Comparison of ENCODE assay signal across 25 cellular contexts in genomic region chr7:73858807-73859206, GRCh38. TPM values are rescaled to one million over a fixed set of nuclear protein-coding genes. Genes with fewer than 3 reads are reported as not detected.
A peak's percentile ranks its signal among the peaks of the same experiment; 100 is the strongest.
DNase-seq lines count a peak whose midpoint lies in the region; ATAC-seq, FAIRE-seq and TF ChIP-seq lines count a peak whose summit lies in the region.
"Had no signal": no experiment of that assay in that cellular context is flagged by ENCODE, and none has a peak within 500 bp of the region (broad histone marks: within the 10 kb centered on the region; RNA-seq: fewer than 3 reads in every experiment).

No MANE protein-coding gene starts in this region.

- H3K9ac ChIP-seq in GM23248: no peak overlapping the region
- no peak overlapping the region for H3K9ac ChIP-seq in K562 (ENCODE audit: insufficient read depth in 1 of 2, low read depth in 2 of 2, low read length in 2 of 2)

- BruUV-seq in K562 (replicated peaks; lab: Mats Ljungman, UMichigan): no TSS peak

- no peaks in the 10 kb centered on the region for H3K9me3 ChIP-seq in GM23248 (ENCODE audit: low read depth)
- H3K9me3 ChIP-seq in K562 (replicated peaks; ENCODE audit: control insufficient read depth, insufficient read depth, low read depth, low read length): no peaks in the 10 kb centered on the region
- H3K9me3 ChIP-seq: MG63 had no signal

- H3K9me2 ChIP-seq in GM23248 (ENCODE audit: insufficient read depth): no peaks in the 10 kb centered on the region

- H4K20me1 ChIP-seq in GM23248 (ENCODE audit: insufficient read depth) (no peaks in the 10 kb centered on the region), K562 (replicated peaks; ENCODE audit: control insufficient read depth, insufficient read depth, low read length) (peaks cover 8% of the 10 kb centered on the region; the same call in 1 of the 2 replicates)

- peaks cover 3% of the 10 kb centered on the region for H3K9me1 ChIP-seq in K562 (ENCODE audit: control insufficient read depth, insufficient read depth, low read length)

- H3K4me3 ChIP-seq in GM23248 (no peak overlapping the region), K562 (no peak overlapping the region)
- H3K4me3 ChIP-seq: GM23338, MG63 had no signal

- intact Hi-C loops in K562 (cut with micrococcal nuclease): no loop called here

- no peak for TF ChIP-seq RAD21 in K562 (CRISPR knock-in tag; conservative IDR thresholded peaks at IDR 0.05 in 1 of 2, IDR thresholded peaks at IDR 0.05 in 1 of 2)

- H3K27ac ChIP-seq in GM23248: no peak overlapping the region
- H3K27ac ChIP-seq in K562 (ENCODE audit: extremely low read depth, low read depth, low read length): no peak overlapping the region
- H3K27ac ChIP-seq: RWPE1 had no signal

- H3F3A ChIP-seq in GM23248 (ENCODE audit: insufficient read depth): no peaks in the 10 kb centered on the region

- TF ChIP-seq POLR2A in K562 (conservative IDR thresholded peaks at IDR 0.05): no peak

- no peak for ATAC-seq in K562
- ATAC-seq in stimulated activated naive CD8-positive, alpha-beta T cell treated with anti-CD3 and anti-CD28 coated beads, Interleukin-15, Interleukin-2, amounts not matched to agents 100 U/mL and 50 U/mL, for 24 hours: no peak
- ATAC-seq: GM23338, SK-N-SH treated with all-trans-retinoic acid at 6 μM for 48 hours had no signal

- TF ChIP-seq EP300 in K562 (IDR thresholded peaks at IDR 0.05; ENCODE audit: low read length): no peak

- in situ Hi-C loops in GM23248 (cut with MboI): loop anchor here (25.0 kb wide), 2 partner anchors 247 to 528 kb away; partner anchors contain the start of gene MLXIPL
- in situ Hi-C loops in K562 (cut with MboI): loop anchor here (5.0 kb wide), 1 partner anchor 117 kb away; no protein-coding TSS in a partner anchor

- POLR2A ChIA-PET in K562 (lab: Yijun Ruan, JAX): no interaction called here

- H3K4me1 ChIP-seq in GM23248 (ENCODE audit: insufficient read depth) (no peaks in the 10 kb centered on the region), K562 (replicated peaks in 1 of 2; ENCODE audit: control insufficient read depth in 2 of 2, insufficient read depth in 2 of 2, low read length in 2 of 2) (peaks cover 3 to 7% of the 10 kb centered on the region in 2 experiments; a peak in 3 of 5 replicates)

- peak; percentile 34 for DNase-seq in NOMO-1 treated with DMSO at 0.1 percent for 48 hours (lab: John Stamatoyannopoulos, UW; ENCODE audit: unreplicated experiment)
- no peak for DNase-seq in NOMO-1 treated with dmso at 0.1 percent for 144 hours (lab: John Stamatoyannopoulos, UW; ENCODE audit: unreplicated experiment)
- DNase-seq in GM23248: peak; percentile 36
- DNase-seq in NAMALWA (ENCODE audit: low spot score): peak; percentile 41
- no peak for DNase-seq in K562 (ENCODE audit: extremely low read depth in 1 of 4, low spot score in 3 of 4)
- DNase-seq in retina: no peak
- DNase-seq in middle frontal gyrus (ENCODE audit: extremely low spot score, low spot score): no peak
- no peak for DNase-seq in stimulated activated naive CD8-positive, alpha-beta T cell treated with anti-CD3 and anti-CD28 coated beads, Interleukin-15, Interleukin-2, amounts not matched to agents 100 U/mL and 50 U/mL, for 24 hours
- DNase-seq: 8988T; DMS 273 treated with DMSO at 0.1 percent for 48 hours; GF-D8; KG1; MG63; NCI-H1105; NCI-H1694; NCI-H2081 treated with DMSO at 0.1 percent for 48 hours; NCI-H510A; NCI-H748 treated with DMSO at 0.1 percent for 48 hours; NK-92 treated with Interleukin-12 subunit alpha and Interleukin-12 subunit beta, amount 100 ng/mL, for 24 hours; SIG-M5 had no signal

- no peaks in the 10 kb centered on the region for H3K79me2 ChIP-seq in GM23248 (ENCODE audit: insufficient read depth)
- no peaks in the 10 kb centered on the region for H3K79me2 ChIP-seq in K562 (ENCODE audit: control insufficient read depth, insufficient read depth, low read length)

- no peaks in the 10 kb centered on the region for H3K27me3 ChIP-seq in GM23248 (replicated peaks; ENCODE audit: insufficient read depth)
- H3K27me3 ChIP-seq in K562 (ENCODE audit: control insufficient read depth in 2 of 2, insufficient read depth in 2 of 2, low read length in 2 of 2): peaks cover 14 to 49% of the 10 kb centered on the region in 2 experiments; a peak in 4 of 5 replicates
- H3K27me3 ChIP-seq: MG63 had no signal

- CTCF ChIA-PET in K562 (lab: Yijun Ruan, JAX; ENCODE audit: low intra/inter-chr PET ratio): no interaction called here

- H3K4me2 ChIP-seq in GM23248 (ENCODE audit: unreplicated experiment): no peak overlapping the region
- no peak overlapping the region for H3K4me2 ChIP-seq in K562 (ENCODE audit: insufficient read depth, low read length)
- H3K4me2 ChIP-seq: GM23338 had no signal

- no peak for TF ChIP-seq CTCF in K562 (IDR thresholded peaks at IDR 0.05 in 2 of 3, conservative IDR thresholded peaks at IDR 0.05 in 1 of 3; ENCODE audit: insufficient read depth in 2 of 3, low read depth in 1 of 3, low read length in 3 of 3)

- H2AFZ ChIP-seq in GM23248 (no peak overlapping the region), K562 (ENCODE audit: low read depth, low read length) (no peak overlapping the region)
- H2AFZ ChIP-seq: GM23338 had no signal

- H3K36me3 ChIP-seq in GM23248 (ENCODE audit: low read depth): no peaks in the 10 kb centered on the region
- no peaks in the 10 kb centered on the region for H3K36me3 ChIP-seq in K562 (ENCODE audit: control insufficient read depth, insufficient read depth, low read length)
- H3K36me3 ChIP-seq: MG63 had no signal

- WGBS in GM23248 (ENCODE audit: low coverage in 1 of 2, low lambda C conversion rate in 2 of 2, missing lambda C conversion rate in 2 of 2), 2 experiments: 32 to 35% methylated on average over 2 of the region's 2 CpGs
- WGBS in K562 (ENCODE audit: insufficient coverage, low coverage, missing lambda C conversion rate): 0% methylated on average over 2 of the region's 2 CpGs

- peak; percentile 65 for FAIRE-seq in K562 (lab: Jason Lieb, UNC)

RNA-seq across cellular contexts. Expression of gene TMEM270, which starts 2.2 kb away (rescaled TPM):
- not detected in 2 replicates for total RNA-seq in GM23248 (2014; rRNA removed; shearing (Covaris generic))
- polyA plus RNA-seq in GM23248 (2016; fragmentation: Nextera tagmentation; extraction: Ambion mirVana): not detected in 2 replicates
- not detected in 2 replicates for total RNA-seq in K562 (2011; cell fraction: chromatin; rRNA removed; ENCODE audit: low replicate concordance)
- total RNA-seq in K562 (2011; cell fraction: nucleolus; rRNA removed): not detected in 2 replicates
- not detected in 2 replicates for total RNA-seq in K562 (2011; cell fraction: nucleoplasm; rRNA removed)
- total RNA-seq in K562 (2014; rRNA removed): not detected in 2 replicates
- total RNA-seq in K562 (2014; rRNA removed; fragmentation: Illumina TruSeq; extraction: Trizol): not detected in 2 replicates
- not detected in 2 replicates for total RNA-seq in K562 (2015; rRNA removed; fragmentation: Illumina TruSeq; extraction: Trizol)
- total RNA-seq in K562 (2021): not detected in 2 replicates
- not detected in 2 replicates for polyA plus RNA-seq in K562 (2011; rRNA removed)
- not detected in 2 replicates for polyA plus RNA-seq in K562 (2011; cell fraction: cytosol; rRNA removed)
- not detected in 2 replicates for polyA plus RNA-seq in K562 (2011; cell fraction: nucleus; rRNA removed)
- polyA plus RNA-seq in K562 (2012): not detected in 2 replicates
- not detected in 2 replicates for polyA plus RNA-seq in K562 (2014; fragmentation: Illumina TruSeq; extraction: Trizol)
- polyA plus RNA-seq in K562 (2014; fragmentation: Nextera tagmentation; extraction: Ambion mirVana): not detected
- not detected in 2 replicates for polyA plus RNA-seq in K562 (2014; rRNA removed)
- polyA minus RNA-seq in K562 (2011; rRNA and poly(A)+ RNA removed): not detected in 2 replicates
- polyA minus RNA-seq in K562 (2011; cell fraction: cytosol; rRNA and poly(A)+ RNA removed): not detected in 2 replicates
- polyA minus RNA-seq in K562 (2011; cell fraction: nucleus; rRNA and poly(A)+ RNA removed): not detected in 2 replicates
- total RNA-seq: GM23338 had no signal
- polyA plus RNA-seq: AG04450, CD14-positive monocyte, GM23338 had no signal

RNA-seq across cellular contexts. Expression of gene METTL27, which starts 16.5 kb away (rescaled TPM):
- total RNA-seq in GM23248 (2014; rRNA removed; shearing (Covaris generic)): 3.5 and 5.3 TPM in 2 replicates
- 6.0 and 6.5 TPM in 2 replicates for polyA plus RNA-seq in GM23248 (2016; fragmentation: Nextera tagmentation; extraction: Ambion mirVana)
- 1.9 and 4.9 TPM in 2 replicates for total RNA-seq in K562 (2011; cell fraction: chromatin; rRNA removed; ENCODE audit: low replicate concordance)
- 3.6 and 4.8 TPM in 2 replicates for total RNA-seq in K562 (2011; cell fraction: nucleolus; rRNA removed)
- total RNA-seq in K562 (2011; cell fraction: nucleoplasm; rRNA removed): 2.0 and 5.0 TPM in 2 replicates
- total RNA-seq in K562 (2014; rRNA removed): 0.32 and 0.94 TPM in 2 replicates
- not detected in 2 replicates for total RNA-seq in K562 (2014; rRNA removed; fragmentation: Illumina TruSeq; extraction: Trizol)
- total RNA-seq in K562 (2015; rRNA removed; fragmentation: Illumina TruSeq; extraction: Trizol): not detected in 2 replicates
- total RNA-seq in K562 (2021): 0.42 and 0.73 TPM in 2 replicates
- 0.33 and 0.49 TPM in 2 replicates for polyA plus RNA-seq in K562 (2011; rRNA removed)
- polyA plus RNA-seq in K562 (2011; cell fraction: cytosol; rRNA removed): 0.59 and 1.3 TPM in 2 replicates
- 1.4 and 3.9 TPM in 2 replicates for polyA plus RNA-seq in K562 (2011; cell fraction: nucleus; rRNA removed)
- polyA plus RNA-seq in K562 (2012): 0.25 and 0.58 TPM in 2 replicates
- 0.69 TPM in 1 of 2 replicates, not detected in the other for polyA plus RNA-seq in K562 (2014; fragmentation: Illumina TruSeq; extraction: Trizol)
- under 1 TPM in 1 of 2 experiments, not detected in 1; 0.08 TPM for polyA plus RNA-seq in K562 (2014; fragmentation: Nextera tagmentation; extraction: Ambion mirVana)
- 0.35 and 0.82 TPM in 2 replicates for polyA plus RNA-seq in K562 (2014; rRNA removed)
- polyA minus RNA-seq in K562 (2011; rRNA and poly(A)+ RNA removed): 0.53 and 1.1 TPM in 2 replicates
- not detected in 2 replicates for polyA minus RNA-seq in K562 (2011; cell fraction: cytosol; rRNA and poly(A)+ RNA removed)
- 1.6 and 1.9 TPM in 2 replicates for polyA minus RNA-seq in K562 (2011; cell fraction: nucleus; rRNA and poly(A)+ RNA removed)

RNA-seq across cellular contexts. Expression of gene CLDN4, which starts 28.0 kb away (rescaled TPM):
- not detected in 2 replicates for total RNA-seq in GM23248 (2014; rRNA removed; shearing (Covaris generic))
- polyA plus RNA-seq in GM23248 (2016; fragmentation: Nextera tagmentation; extraction: Ambion mirVana): 0.06 and 0.10 TPM in 2 replicates
- total RNA-seq in K562 (2011; cell fraction: chromatin; rRNA removed; ENCODE audit: low replicate concordance): 1.8 and 2.6 TPM in 2 replicates
- 0.66 and 1.0 TPM in 2 replicates for total RNA-seq in K562 (2011; cell fraction: nucleolus; rRNA removed)
- total RNA-seq in K562 (2011; cell fraction: nucleoplasm; rRNA removed): 2.3 and 2.8 TPM in 2 replicates
- 0.05 and 0.08 TPM in 2 replicates for total RNA-seq in K562 (2014; rRNA removed)
- total RNA-seq in K562 (2014; rRNA removed; fragmentation: Illumina TruSeq; extraction: Trizol): 0.06 TPM in 1 of 2 replicates, not detected in the other
- 0.04 and 0.07 TPM in 2 replicates for total RNA-seq in K562 (2015; rRNA removed; fragmentation: Illumina TruSeq; extraction: Trizol)
- total RNA-seq in K562 (2021): 0.60 and 0.63 TPM in 2 replicates
- 0.06 and 0.37 TPM in 2 replicates for polyA plus RNA-seq in K562 (2011; rRNA removed)
- polyA plus RNA-seq in K562 (2011; cell fraction: cytosol; rRNA removed): 0.18 TPM in 2 replicates
- polyA plus RNA-seq in K562 (2011; cell fraction: nucleus; rRNA removed): 0.16 and 0.48 TPM in 2 replicates
- polyA plus RNA-seq in K562 (2012): 0.13 and 0.25 TPM in 2 replicates
- polyA plus RNA-seq in K562 (2014; fragmentation: Illumina TruSeq; extraction: Trizol): 0.10 and 0.21 TPM in 2 replicates
- not detected for polyA plus RNA-seq in K562 (2014; fragmentation: Nextera tagmentation; extraction: Ambion mirVana)
- 0.05 and 0.13 TPM in 2 replicates for polyA plus RNA-seq in K562 (2014; rRNA removed)
- polyA minus RNA-seq in K562 (2011; rRNA and poly(A)+ RNA removed): 0.07 and 0.66 TPM in 2 replicates
- polyA minus RNA-seq in K562 (2011; cell fraction: cytosol; rRNA and poly(A)+ RNA removed): 0.67 TPM in 1 of 2 replicates, not detected in the other
- polyA minus RNA-seq in K562 (2011; cell fraction: nucleus; rRNA and poly(A)+ RNA removed): 0.27 TPM in 1 of 2 replicates, not detected in the other
- polyA plus RNA-seq: CD14-positive monocyte had no signal

Comparison
In these comparisons a context has a peak if more than half of its experiments do, and no peak if none do; other contexts are left out.
1. DNase-seq: peak in NOMO-1 treated with DMSO at 0.1 percent for 48 hours (single experiment), GM23248 (single experiment) and NAMALWA (single experiment); none in NOMO-1 treated with dmso at 0.1 percent for 144 hours (single experiment), K562 (0 of 4), retina (single experiment), middle frontal gyrus (single experiment) and stimulated activated naive CD8-positive, alpha-beta T cell treated with anti-CD3 and anti-CD28 coated beads, Interleukin-15, Interleukin-2, amounts not matched to agents 100 U/mL and 50 U/mL, for 24 hours (single experiment).